Comparison of ENCODE assay signal across 1 cellular context in genomic region chr17:67376892-67377726, GRCh38.
A peak's percentile ranks its signal among the peaks of the same experiment; 100 is the strongest.
TF ChIP-seq lines count a peak whose summit lies in the region.

Gene PITPNC1, plus strand, starts transcription at chr17:67377281.

TF ChIP-seq in WTC11, 78 proteins besides CTCF, POLR2A, EP300 and RAD21 (continued from another document and continues in another):
- TF ChIP-seq ZNF121 (CRISPR knock-in tag; IDR thresholded peaks at IDR 0.05), result no peak
- TF ChIP-seq RORB (CRISPR knock-in tag; IDR thresholded peaks at IDR 0.05), result no peak
- no peak for TF ChIP-seq STAT6 (CRISPR knock-in tag; conservative IDR thresholded peaks at IDR 0.05; ENCODE audit: low read depth)
- no peak for TF ChIP-seq EMX1 (CRISPR knock-in tag; IDR thresholded peaks at IDR 0.05)
- TF ChIP-seq, protein P1, sequence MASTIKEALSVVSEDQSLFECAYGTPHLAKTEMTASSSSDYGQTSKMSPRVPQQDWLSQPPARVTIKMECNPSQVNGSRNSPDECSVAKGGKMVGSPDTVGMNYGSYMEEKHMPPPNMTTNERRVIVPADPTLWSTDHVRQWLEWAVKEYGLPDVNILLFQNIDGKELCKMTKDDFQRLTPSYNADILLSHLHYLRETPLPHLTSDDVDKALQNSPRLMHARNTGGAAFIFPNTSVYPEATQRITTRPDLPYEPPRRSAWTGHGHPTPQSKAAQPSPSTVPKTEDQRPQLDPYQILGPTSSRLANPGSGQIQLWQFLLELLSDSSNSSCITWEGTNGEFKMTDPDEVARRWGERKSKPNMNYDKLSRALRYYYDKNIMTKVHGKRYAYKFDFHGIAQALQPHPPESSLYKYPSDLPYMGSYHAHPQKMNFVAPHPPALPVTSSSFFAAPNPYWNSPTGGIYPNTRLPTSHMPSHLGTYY (CRISPR knock-in tag; IDR thresholded peaks at IDR 0.05), result no peak
- no peak for TF ChIP-seq GTF2I (CRISPR knock-in tag; conservative IDR thresholded peaks at IDR 0.05)
- TF ChIP-seq, protein P2, sequence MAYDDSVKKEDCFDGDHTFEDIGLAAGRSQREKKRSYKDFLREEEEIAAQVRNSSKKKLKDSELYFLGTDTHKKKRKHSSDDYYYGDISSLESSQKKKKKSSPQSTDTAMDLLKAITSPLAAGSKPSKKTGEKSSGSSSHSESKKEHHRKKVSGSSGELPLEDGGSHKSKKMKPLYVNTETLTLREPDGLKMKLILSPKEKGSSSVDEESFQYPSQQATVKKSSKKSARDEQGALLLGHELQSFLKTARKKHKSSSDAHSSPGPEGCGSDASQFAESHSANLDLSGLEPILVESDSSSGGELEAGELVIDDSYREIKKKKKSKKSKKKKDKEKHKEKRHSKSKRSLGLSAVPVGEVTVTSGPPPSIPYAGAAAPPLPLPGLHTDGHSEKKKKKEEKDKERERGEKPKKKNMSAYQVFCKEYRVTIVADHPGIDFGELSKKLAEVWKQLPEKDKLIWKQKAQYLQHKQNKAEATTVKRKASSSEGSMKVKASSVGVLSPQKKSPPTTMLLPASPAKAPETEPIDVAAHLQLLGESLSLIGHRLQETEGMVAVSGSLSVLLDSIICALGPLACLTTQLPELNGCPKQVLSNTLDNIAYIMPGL (CRISPR knock-in tag; IDR thresholded peaks at IDR 0.05), result no peak; the same call in 1 of the 2 replicates
- TF ChIP-seq TEAD4 (CRISPR knock-in tag; IDR thresholded peaks at IDR 0.05), result no peak
- TF ChIP-seq FOXP1 (CRISPR knock-in tag; IDR thresholded peaks at IDR 0.05; ENCODE audit: borderline replicate concordance), result peak; percentile 84; the same call in 1 of the 2 replicates
- no peak for TF ChIP-seq ZNF396 (CRISPR knock-in tag; IDR thresholded peaks at IDR 0.05; ENCODE audit: borderline replicate concordance)
- TF ChIP-seq NR2C2 (CRISPR knock-in tag; IDR thresholded peaks at IDR 0.05), result no peak
- no peak for TF ChIP-seq AFF4 (CRISPR knock-in tag; IDR thresholded peaks at IDR 0.05; ENCODE audit: borderline replicate concordance)
- peak; percentile 62 for TF ChIP-seq FOXK1 (CRISPR knock-in tag; IDR thresholded peaks at IDR 0.05)
- TF ChIP-seq ZNF281 (CRISPR knock-in tag; IDR thresholded peaks at IDR 0.05), result no peak
- peak; percentile 47; the same call in 1 of the 2 replicates for TF ChIP-seq TP53 (CRISPR knock-in tag; IDR thresholded peaks at IDR 0.05)
- no peak for TF ChIP-seq KAT7 (CRISPR knock-in tag; IDR thresholded peaks at IDR 0.05; ENCODE audit: borderline replicate concordance)
- no peak for TF ChIP-seq JAZF1 (CRISPR knock-in tag; IDR thresholded peaks at IDR 0.05)
- TF ChIP-seq ZNF138 (CRISPR knock-in tag; conservative IDR thresholded peaks at IDR 0.05), result peak; percentile 13; the same call in 1 of the 2 replicates
- TF ChIP-seq SMAD3 (CRISPR knock-in tag; IDR thresholded peaks at IDR 0.05; ENCODE audit: borderline replicate concordance), result peak; percentile 57; the same call in 1 of the 2 replicates
- TF ChIP-seq ZSCAN18 (CRISPR knock-in tag; IDR thresholded peaks at IDR 0.05), result no peak
- TF ChIP-seq, protein P3, sequence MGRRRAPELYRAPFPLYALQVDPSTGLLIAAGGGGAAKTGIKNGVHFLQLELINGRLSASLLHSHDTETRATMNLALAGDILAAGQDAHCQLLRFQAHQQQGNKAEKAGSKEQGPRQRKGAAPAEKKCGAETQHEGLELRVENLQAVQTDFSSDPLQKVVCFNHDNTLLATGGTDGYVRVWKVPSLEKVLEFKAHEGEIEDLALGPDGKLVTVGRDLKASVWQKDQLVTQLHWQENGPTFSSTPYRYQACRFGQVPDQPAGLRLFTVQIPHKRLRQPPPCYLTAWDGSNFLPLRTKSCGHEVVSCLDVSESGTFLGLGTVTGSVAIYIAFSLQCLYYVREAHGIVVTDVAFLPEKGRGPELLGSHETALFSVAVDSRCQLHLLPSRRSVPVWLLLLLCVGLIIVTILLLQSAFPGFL (CRISPR knock-in tag; IDR thresholded peaks at IDR 0.05; ENCODE audit: borderline replicate concordance), result no peak
- no peak for TF ChIP-seq JUN (CRISPR knock-in tag; IDR thresholded peaks at IDR 0.05)
- TF ChIP-seq ESRRA (CRISPR knock-in tag; IDR thresholded peaks at IDR 0.05; ENCODE audit: borderline replicate concordance), result no peak
- TF ChIP-seq NFYB (CRISPR knock-in tag; conservative IDR thresholded peaks at IDR 0.05; ENCODE audit: low read depth), result no peak; the same call in 1 of the 2 replicates
- no peak for TF ChIP-seq CREM (CRISPR knock-in tag; IDR thresholded peaks at IDR 0.05)
- TF ChIP-seq, protein P4, sequence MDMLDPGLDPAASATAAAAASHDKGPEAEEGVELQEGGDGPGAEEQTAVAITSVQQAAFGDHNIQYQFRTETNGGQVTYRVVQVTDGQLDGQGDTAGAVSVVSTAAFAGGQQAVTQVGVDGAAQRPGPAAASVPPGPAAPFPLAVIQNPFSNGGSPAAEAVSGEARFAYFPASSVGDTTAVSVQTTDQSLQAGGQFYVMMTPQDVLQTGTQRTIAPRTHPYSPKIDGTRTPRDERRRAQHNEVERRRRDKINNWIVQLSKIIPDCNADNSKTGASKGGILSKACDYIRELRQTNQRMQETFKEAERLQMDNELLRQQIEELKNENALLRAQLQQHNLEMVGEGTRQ (CRISPR knock-in tag; IDR thresholded peaks at IDR 0.05), result peak; percentile 3; the same call in 1 of the 2 replicates
- TF ChIP-seq, protein P5, sequence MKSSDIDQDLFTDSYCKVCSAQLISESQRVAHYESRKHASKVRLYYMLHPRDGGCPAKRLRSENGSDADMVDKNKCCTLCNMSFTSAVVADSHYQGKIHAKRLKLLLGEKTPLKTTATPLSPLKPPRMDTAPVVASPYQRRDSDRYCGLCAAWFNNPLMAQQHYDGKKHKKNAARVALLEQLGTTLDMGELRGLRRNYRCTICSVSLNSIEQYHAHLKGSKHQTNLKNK (CRISPR knock-in tag; IDR thresholded peaks at IDR 0.05), result no peak
- TF ChIP-seq NR3C1 (CRISPR knock-in tag; conservative IDR thresholded peaks at IDR 0.05; ENCODE audit: low read depth), result no peak
- TF ChIP-seq, protein P6, sequence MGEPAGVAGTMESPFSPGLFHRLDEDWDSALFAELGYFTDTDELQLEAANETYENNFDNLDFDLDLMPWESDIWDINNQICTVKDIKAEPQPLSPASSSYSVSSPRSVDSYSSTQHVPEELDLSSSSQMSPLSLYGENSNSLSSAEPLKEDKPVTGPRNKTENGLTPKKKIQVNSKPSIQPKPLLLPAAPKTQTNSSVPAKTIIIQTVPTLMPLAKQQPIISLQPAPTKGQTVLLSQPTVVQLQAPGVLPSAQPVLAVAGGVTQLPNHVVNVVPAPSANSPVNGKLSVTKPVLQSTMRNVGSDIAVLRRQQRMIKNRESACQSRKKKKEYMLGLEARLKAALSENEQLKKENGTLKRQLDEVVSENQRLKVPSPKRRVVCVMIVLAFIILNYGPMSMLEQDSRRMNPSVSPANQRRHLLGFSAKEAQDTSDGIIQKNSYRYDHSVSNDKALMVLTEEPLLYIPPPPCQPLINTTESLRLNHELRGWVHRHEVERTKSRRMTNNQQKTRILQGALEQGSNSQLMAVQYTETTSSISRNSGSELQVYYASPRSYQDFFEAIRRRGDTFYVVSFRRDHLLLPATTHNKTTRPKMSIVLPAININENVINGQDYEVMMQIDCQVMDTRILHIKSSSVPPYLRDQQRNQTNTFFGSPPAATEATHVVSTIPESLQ (CRISPR knock-in tag; IDR thresholded peaks at IDR 0.05), result no peak
- TF ChIP-seq, protein P7, sequence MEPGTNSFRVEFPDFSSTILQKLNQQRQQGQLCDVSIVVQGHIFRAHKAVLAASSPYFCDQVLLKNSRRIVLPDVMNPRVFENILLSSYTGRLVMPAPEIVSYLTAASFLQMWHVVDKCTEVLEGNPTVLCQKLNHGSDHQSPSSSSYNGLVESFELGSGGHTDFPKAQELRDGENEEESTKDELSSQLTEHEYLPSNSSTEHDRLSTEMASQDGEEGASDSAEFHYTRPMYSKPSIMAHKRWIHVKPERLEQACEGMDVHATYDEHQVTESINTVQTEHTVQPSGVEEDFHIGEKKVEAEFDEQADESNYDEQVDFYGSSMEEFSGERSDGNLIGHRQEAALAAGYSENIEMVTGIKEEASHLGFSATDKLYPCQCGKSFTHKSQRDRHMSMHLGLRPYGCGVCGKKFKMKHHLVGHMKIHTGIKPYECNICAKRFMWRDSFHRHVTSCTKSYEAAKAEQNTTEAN (CRISPR knock-in tag; IDR thresholded peaks at IDR 0.05), result 0 out of 2 replicates have a peak, but pooled peaks have one; percentile 42
- no peak for TF ChIP-seq NFATC4 (CRISPR knock-in tag; IDR thresholded peaks at IDR 0.05)
- TF ChIP-seq TEAD1 (CRISPR knock-in tag; IDR thresholded peaks at IDR 0.05), result peak; percentile 91
- TF ChIP-seq SMAD4 (CRISPR knock-in tag; IDR thresholded peaks at IDR 0.05), result no peak
- TF ChIP-seq, protein P8, sequence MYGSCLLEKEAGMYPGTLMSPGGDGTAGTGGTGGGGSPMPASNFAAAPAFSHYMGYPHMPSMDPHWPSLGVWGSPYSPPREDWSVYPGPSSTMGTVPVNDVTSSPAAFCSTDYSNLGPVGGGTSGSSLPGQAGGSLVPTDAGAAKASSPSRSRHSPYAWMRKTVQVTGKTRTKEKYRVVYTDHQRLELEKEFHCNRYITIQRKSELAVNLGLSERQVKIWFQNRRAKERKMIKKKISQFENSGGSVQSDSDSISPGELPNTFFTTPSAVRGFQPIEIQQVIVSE (CRISPR knock-in tag; IDR thresholded peaks at IDR 0.05; ENCODE audit: borderline replicate concordance), result no peak
- TF ChIP-seq, protein P9, sequence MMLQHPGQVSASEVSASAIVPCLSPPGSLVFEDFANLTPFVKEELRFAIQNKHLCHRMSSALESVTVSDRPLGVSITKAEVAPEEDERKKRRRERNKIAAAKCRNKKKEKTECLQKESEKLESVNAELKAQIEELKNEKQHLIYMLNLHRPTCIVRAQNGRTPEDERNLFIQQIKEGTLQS (CRISPR knock-in tag; conservative IDR thresholded peaks at IDR 0.05), result no peak
- peak; percentile 54; the same call in 1 of the 2 replicates for TF ChIP-seq ZNF263 (CRISPR knock-in tag; IDR thresholded peaks at IDR 0.05; ENCODE audit: low read depth)
- peak; percentile 74 for TF ChIP-seq SP1 (CRISPR knock-in tag; conservative IDR thresholded peaks at IDR 0.05)
